In genomic region chr11:117199061-117199915, GRCh38 we compare ENCODE assay signal across 7 cellular contexts. TPM values are rescaled to one million over a fixed set of nuclear protein-coding genes. Genes with fewer than 3 reads are reported as not detected.
DNase-seq lines count a peak whose midpoint lies in the region; ATAC-seq, FAIRE-seq and TF ChIP-seq lines count a peak whose summit lies in the region.

Gene TAGLN (plus strand): TSS chr11:117199370. CDS start chr11:117203014, 3,644 bp downstream.

- no peak for TF ChIP-seq CTCF in endothelial cell of umbilical vein (IDR thresholded peaks at IDR 0.05; ENCODE audit: extremely low read depth in 1 of 2, insufficient read depth in 1 of 2, low read depth in 1 of 2, low read length in 2 of 2)

- H3K79me2 ChIP-seq in endothelial cell of umbilical vein (ENCODE audit: control insufficient read depth, insufficient read depth, low read length) = no peaks in the 10 kb centered on the region

- ATAC-seq in GM18502 (IDR thresholded peaks at IDR 0.05; ENCODE audit: poor library complexity, unreplicated experiment) = no peak
- no peak for ATAC-seq in HG03097 (IDR thresholded peaks at IDR 0.05; ENCODE audit: low FRiP score, unreplicated experiment)

- WGBS in mesodermal cell (ENCODE audit: insufficient coverage in 2 of 2), 2 experiments = 3 to 5% methylated on average over 21 to 22 of the region's 34 CpGs

- CTCF ChIA-PET in endothelial cell of umbilical vein (lab: Charles Lee) = interaction anchor here (1.1 to 1.3 kb wide), 3 partner anchors 16 to 27 kb away, joined by 3 to 4 read pairs (median 3); no protein-coding TSS in a partner anchor

- H3K4me1 ChIP-seq in endothelial cell of umbilical vein (ENCODE audit: control insufficient read depth, extremely low read depth, insufficient read depth, low read length) = peaks cover 9% of the 10 kb centered on the region
- H3K4me1 ChIP-seq in mesodermal cell (ENCODE audit: control insufficient read depth, insufficient read depth, low read length, poor library complexity, severe bottlenecking) = peaks cover 46% of the 10 kb centered on the region

- H3K36me3 ChIP-seq in endothelial cell of umbilical vein (ENCODE audit: control insufficient read depth in 2 of 2, extremely low read depth in 1 of 2, insufficient read depth in 2 of 2, low read length in 2 of 2) (peaks cover 0 to 3% of the 10 kb centered on the region in 2 experiments), mesodermal cell (ENCODE audit: control insufficient read depth, insufficient read depth, low read length) (peaks cover 33% of the 10 kb centered on the region)

- no peaks in the 10 kb centered on the region for H3K9me3 ChIP-seq in endothelial cell of umbilical vein (replicated peaks; ENCODE audit: control insufficient read depth, insufficient read depth, low read length)
- H3K9me3 ChIP-seq in mesodermal cell (ENCODE audit: control insufficient read depth, low read length) = no peaks in the 10 kb centered on the region

- H3K9ac ChIP-seq in endothelial cell of umbilical vein (replicated peaks; ENCODE audit: extremely low read depth, insufficient read depth, low read length) = no peak within 1 kb of the TSS

- DNase-seq in NCI-H226 = peak; percentile 72
- peak; percentile 37 for DNase-seq in endothelial cell of umbilical vein (ENCODE audit: low read depth, low spot score)
- peak; percentile 90 for DNase-seq in ureter (ENCODE audit: low spot score)
- DNase-seq in NCI-H2227 treated with DMSO at 0.1 percent for 48 hours (lab: John Stamatoyannopoulos, UW) = no peak

- H2AFZ ChIP-seq in endothelial cell of umbilical vein (ENCODE audit: low read depth, low read length) = peak within 1 kb of the TSS; percentile 75

- peak; percentile 81 for FAIRE-seq in endothelial cell of umbilical vein (lab: Jason Lieb, UNC)

- intact Hi-C loops in endothelial cell of umbilical vein (cut with micrococcal nuclease) = loop anchor here (2.0 kb wide), 1 partner anchor 20 kb away; the partner anchor contains the start of gene SIDT2

- BruUV-seq in endothelial cell of umbilical vein (replicated peaks; lab: Mats Ljungman, UMichigan) = TSS peak; percentile 83

- peak within 1 kb of the TSS in 2 of 3 experiments; percentile 12 to 17 for H3K4me3 ChIP-seq in endothelial cell of umbilical vein (replicated peaks in 1 of 3; ENCODE audit: insufficient read depth in 1 of 3, low read depth in 1 of 3, low read length in 3 of 3)
- peak within 1 kb of the TSS; percentile 51 for H3K4me3 ChIP-seq in mesodermal cell (ENCODE audit: extremely low read depth, insufficient read depth, low read length, poor library complexity, severe bottlenecking)

- no peaks in the 10 kb centered on the region for H3K9me1 ChIP-seq in endothelial cell of umbilical vein (replicated peaks; ENCODE audit: control insufficient read depth, extremely low read depth, insufficient read depth, low read length)

- peak within 1 kb of the TSS; percentile 38 for H3K4me2 ChIP-seq in endothelial cell of umbilical vein (ENCODE audit: insufficient read depth, low read length)

- H3K27me3 ChIP-seq in endothelial cell of umbilical vein (ENCODE audit: control insufficient read depth in 2 of 2, insufficient read depth in 2 of 2, low read length in 2 of 2) = no peaks in the 10 kb centered on the region

- no peaks in the 10 kb centered on the region for H4K20me1 ChIP-seq in endothelial cell of umbilical vein (replicated peaks; ENCODE audit: control insufficient read depth, extremely low read depth, insufficient read depth, low read length)

- POLR2A ChIA-PET in endothelial cell of umbilical vein (lab: Charles Lee) = interaction anchor here (0.6 kb wide), 1 partner anchor 13 kb away, joined by 3 read pairs; no protein-coding TSS in a partner anchor

- H3K27ac ChIP-seq in endothelial cell of umbilical vein (ENCODE audit: insufficient read depth, low read depth, low read length) (no peak within 1 kb of the TSS), mesodermal cell (ENCODE audit: low read depth, low read length, severe bottlenecking) (peak within 1 kb of the TSS; percentile 83)

- dilution Hi-C loops in endothelial cell of umbilical vein (cut with MboI; ENCODE audit: extremely low pct_ligation_motif_present, low sequenced_read_pairs) = no loop called here

- peak; percentile 15 for TF ChIP-seq POLR2A in endothelial cell of umbilical vein (IDR thresholded peaks at IDR 0.05; ENCODE audit: low read depth, low read length)

TF ChIP-seq in endothelial cell of umbilical vein, 7 proteins besides CTCF, POLR2A, EP300 and RAD21:
- TF ChIP-seq JUN (IDR thresholded peaks at IDR 0.05; ENCODE audit: borderline replicate concordance, insufficient read depth, insufficient read length, low read depth) (no peak), GATA2 (IDR thresholded peaks at IDR 0.05; ENCODE audit: insufficient read depth, insufficient read length, low read depth, low read length) (no peak), MYC (IDR thresholded peaks at IDR 0.05; ENCODE audit: low read depth, low read length) (no peak), POLR2AphosphoS5 (IDR thresholded peaks at IDR 0.05; ENCODE audit: insufficient read depth, low read depth, low read length) (peak; percentile 62), EZH2 (IDR thresholded peaks at IDR 0.05; ENCODE audit: borderline replicate concordance, low read depth, low read length, severe bottlenecking) (no peak)

RNA-seq across cellular contexts. Expression of gene TAGLN, which starts in this region (rescaled TPM):
- total RNA-seq in endothelial cell of umbilical vein = 17.9 and 20.8 TPM in 2 replicates
- 113 and 159 TPM in 2 replicates for polyA plus RNA-seq in endothelial cell of umbilical vein
- polyA plus RNA-seq in endothelial cell of umbilical vein (2011; cell fraction: cytosol; rRNA removed) = 165 and 174 TPM in 2 replicates
- polyA plus RNA-seq in endothelial cell of umbilical vein (2011; cell fraction: nucleus; rRNA removed) = 80.4 and 84.5 TPM in 2 replicates
- 49.4 and 88.3 TPM in 2 replicates for polyA plus RNA-seq in endothelial cell of umbilical vein (2012)
- polyA minus RNA-seq in endothelial cell of umbilical vein = 59.3 and 82.9 TPM in 2 replicates
- polyA minus RNA-seq in endothelial cell of umbilical vein (2011; cell fraction: cytosol; rRNA and poly(A)+ RNA removed) = 3.1 TPM
- polyA minus RNA-seq in endothelial cell of umbilical vein (2011; cell fraction: nucleus; rRNA and poly(A)+ RNA removed) = 11.1 and 15.0 TPM in 2 replicates
- polyA plus RNA-seq in mesodermal cell (2013, experiment 1 of 2) = 696 TPM
- polyA plus RNA-seq in mesodermal cell (2013, experiment 2 of 2) = 449 TPM
- total RNA-seq in ureter = 1,521 TPM

Comparison
In these comparisons a context has a peak if more than half of its experiments do, and no peak if none do; other contexts are left out.
1. RNA of gene TAGLN (total RNA-seq): 1,521 TPM in ureter (single experiment); 17.9 to 20.8 TPM in endothelial cell of umbilical vein; every median in the first group is over 10 times any median in the second.